Comparison of ENCODE assay signal across 20 cellular contexts in the genomic region with DNA sequence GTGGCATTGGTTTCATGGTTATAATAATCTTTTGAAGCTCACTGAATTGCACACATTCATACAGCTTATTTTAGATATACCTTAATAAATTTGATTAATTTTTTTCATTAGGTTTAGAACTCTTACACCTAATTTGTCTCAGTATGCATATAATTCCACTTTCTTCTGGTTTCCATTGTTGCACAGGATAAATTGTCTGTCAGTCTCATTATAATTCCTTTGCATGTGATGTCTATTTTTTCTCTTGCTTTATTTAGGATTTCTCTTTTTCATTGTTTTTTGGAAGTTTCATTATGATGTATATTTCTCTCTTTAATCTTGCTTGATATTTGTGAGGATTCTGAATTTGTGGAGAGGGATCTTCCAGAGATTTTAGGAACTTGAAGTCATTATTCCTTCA.
DNase-seq lines count a peak whose midpoint lies in the region; ATAC-seq, FAIRE-seq and TF ChIP-seq lines count a peak whose summit lies in the region.
"Had no signal": no experiment of that assay in that cellular context is flagged by ENCODE, and none has a peak within 500 bp of the region (broad histone marks: within the 10 kb centered on the region; RNA-seq: fewer than 3 reads in every experiment).

No MANE protein-coding gene starts in this region.

- no peaks in the 10 kb centered on the region for H4K20me1 ChIP-seq in GM12878 (ENCODE audit: control insufficient read depth, insufficient read depth)

- H3K9me3 Mint-ChIP-seq in MCF 10A (ENCODE audit: unreplicated experiment): peaks cover 9% of the 10 kb centered on the region
- no peaks in the 10 kb centered on the region for H3K9me3 Mint-ChIP-seq in glutamatergic neuron (ENCODE audit: unreplicated experiment)

- no peak for FAIRE-seq in GM12878 (lab: Jason Lieb, UNC)
- FAIRE-seq: GM12891, GM18507, H54 had no signal

- CTCF ChIA-PET in MCF 10A (lab: Yijun Ruan, JAX): no interaction called here
- CTCF ChIA-PET in HEK293 (lab: Yijun Ruan, JAX): interaction anchor here (0.6 kb wide), 1 partner anchor 13 kb away, joined by 4 read pairs; no protein-coding TSS in a partner anchor
- CTCF ChIA-PET in GM12878 (lab: Yijun Ruan, JAX): no interaction called here

- no peaks in the 10 kb centered on the region for H3K27me3 ChIP-seq in breast epithelium
- no peaks in the 10 kb centered on the region for H3K27me3 ChIP-seq in GM12878 (replicated peaks in 1 of 2; ENCODE audit: control insufficient read depth in 2 of 2, insufficient read depth in 2 of 2, low read length in 1 of 2)

- H3K4me1 Mint-ChIP-seq in MCF 10A (ENCODE audit: insufficient read depth, unreplicated experiment) (no peaks in the 10 kb centered on the region), glutamatergic neuron (ENCODE audit: low read depth, unreplicated experiment) (no peaks in the 10 kb centered on the region)
- H3K4me1 Mint-ChIP-seq: CD4-positive, alpha-beta memory T cell had no signal

- no peak overlapping the region for H3K9ac ChIP-seq in GM12878 (ENCODE audit: control insufficient read depth, insufficient read depth, low read length)

- no peak overlapping the region for H3K4me2 ChIP-seq in GM12878 (ENCODE audit: control insufficient read depth, insufficient read depth)

- in situ Hi-C loops in GM12878 (cut with MboI): no loop called here

- H3K4me1 ChIP-seq in breast epithelium: no peaks in the 10 kb centered on the region
- H3K4me1 ChIP-seq in HEK293 (ENCODE audit: control insufficient read depth, insufficient read depth, low read length): no peaks in the 10 kb centered on the region
- H3K4me1 ChIP-seq in GM12878 (ENCODE audit: control insufficient read depth, insufficient read depth, low read length): no peaks in the 10 kb centered on the region
- H3K4me1 ChIP-seq: HAP-1 had no signal

- TF ChIP-seq CTCF in MCF 10A (IDR thresholded peaks at IDR 0.05; ENCODE audit: unreplicated experiment): no peak
- no peak for TF ChIP-seq CTCF in breast epithelium (IDR thresholded peaks at IDR 0.05)
- no peak for TF ChIP-seq CTCF in HEK293 (tag by site-specific recombination; IDR thresholded peaks at IDR 0.05)
- TF ChIP-seq CTCF in GM12878 (IDR thresholded peaks at IDR 0.05 in 2 of 3, conservative IDR thresholded peaks at IDR 0.05 in 1 of 3; ENCODE audit: control insufficient read depth in 2 of 3, extremely low read depth in 1 of 3, insufficient read depth in 1 of 3, low read depth in 3 of 3, low read length in 3 of 3): no peak
- TF ChIP-seq CTCF in glutamatergic neuron (IDR thresholded peaks at IDR 0.05; ENCODE audit: partially characterized antibody, unreplicated experiment): no peak

- H3K4me3 Mint-ChIP-seq in MCF 10A (ENCODE audit: unreplicated experiment) (no peak overlapping the region), glutamatergic neuron (ENCODE audit: unreplicated experiment) (no peak overlapping the region)
- H3K4me3 Mint-ChIP-seq: CD4-positive, alpha-beta memory T cell had no signal

- H3K9me3 ChIP-seq in breast epithelium (peaks cover 0 to 15% of the 10 kb centered on the region in 2 donors), HEK293 (ENCODE audit: control insufficient read depth, insufficient read depth, low read depth, low read length) (no peaks in the 10 kb centered on the region), GM12878 (replicated peaks; ENCODE audit: control insufficient read depth, insufficient read depth, low read length) (no peaks in the 10 kb centered on the region)
- H3K9me3 ChIP-seq: HAP-1 had no signal

- H3K27ac ChIP-seq in breast epithelium (no peak overlapping the region), HEK293 (ENCODE audit: extremely low read depth, low read depth, low read length) (no peak overlapping the region), GM12878 (ENCODE audit: control insufficient read depth, insufficient read depth) (no peak overlapping the region)

- H3K4me3 ChIP-seq in breast epithelium (no peak overlapping the region), HEK293 (ENCODE audit: low read depth, low read length) (no peak overlapping the region), GM12878 (no peak overlapping the region)
- H3K4me3 ChIP-seq: HAP-1 had no signal

- SMC1A ChIA-PET in GM12878 (lab: Charles Lee; ENCODE audit: uncharacterized antibody, unreplicated experiment): no interaction called here

- H3K27me3 Mint-ChIP-seq in MCF 10A (ENCODE audit: insufficient read depth, unreplicated experiment) (no peaks in the 10 kb centered on the region), glutamatergic neuron (ENCODE audit: unreplicated experiment) (no peaks in the 10 kb centered on the region)
- H3K27me3 Mint-ChIP-seq: CD4-positive, alpha-beta memory T cell had no signal

- no peaks in the 10 kb centered on the region for H3K79me2 ChIP-seq in GM12878 (ENCODE audit: control insufficient read depth, insufficient read depth, low read length)

- ATAC-seq in GM12878 (no peak), HG03457 (IDR thresholded peaks at IDR 0.05; ENCODE audit: unreplicated experiment) (no peak)

- H3K27ac Mint-ChIP-seq in MCF 10A (ENCODE audit: low read depth, unreplicated experiment) (no peak overlapping the region), glutamatergic neuron (ENCODE audit: unreplicated experiment) (no peak overlapping the region)
- H3K27ac Mint-ChIP-seq: CD4-positive, alpha-beta memory T cell had no signal

- BruUV-seq in MCF 10A (replicated peaks; lab: Mats Ljungman, UMichigan) (no TSS peak), GM12878 (replicated peaks; lab: Mats Ljungman, UMichigan) (no TSS peak)

- TF ChIP-seq RAD21 in GM12878 (IDR thresholded peaks at IDR 0.05; ENCODE audit: insufficient read depth, low read depth, low read length): no peak

- H2AFZ ChIP-seq in GM12878 (ENCODE audit: control insufficient read depth, low read depth, low read length): no peak overlapping the region

- H3K36me3 ChIP-seq in breast epithelium (no peaks in the 10 kb centered on the region), HEK293 (ENCODE audit: control insufficient read depth in 2 of 2, insufficient read depth in 1 of 2, low read length in 2 of 2) (no peaks in the 10 kb centered on the region), GM12878 (ENCODE audit: control insufficient read depth in 2 of 2, insufficient read depth in 2 of 2, low read length in 1 of 2) (no peaks in the 10 kb centered on the region)
- H3K36me3 ChIP-seq: HAP-1 had no signal

- TF ChIP-seq EP300 in GM12878 (IDR thresholded peaks at IDR 0.05; ENCODE audit: borderline replicate concordance in 1 of 2, control insufficient read depth in 1 of 2, low read depth in 2 of 2, low read length in 2 of 2): no peak

- intact Hi-C loops in MCF 10A (cut with micrococcal nuclease) (no loop called here), breast epithelium (cut with DNase I; ENCODE audit: low total_unique reads) (no loop called here), GM12878 (cut with micrococcal nuclease; ENCODE audit: unreplicated experiment) (no loop called here), posterior cingulate gyrus (cut with DNase I) (no loop called here)

- DNase-seq in MCF 10A (ENCODE audit: unreplicated experiment) (peak; percentile 18), breast epithelium (ENCODE audit: low spot score in 2 of 2) (no peak), M059J (ENCODE audit: low read depth) (peak; percentile 5), GM12878 (ENCODE audit: low read depth, low spot score) (no peak), posterior cingulate gyrus (no peak), glutamatergic neuron (no peak)
- DNase-seq: C1 segment of cervical spinal cord; Calu3; CD4-positive, alpha-beta memory T cell; COR-L47; DMS79; EL; GDM1; GOT3 had no signal

- no peak for TF ChIP-seq POLR2A in breast epithelium (IDR thresholded peaks at IDR 0.05)
- TF ChIP-seq POLR2A in GM12878 (IDR thresholded peaks at IDR 0.05; ENCODE audit: low read depth, low read length): no peak

- POLR2A ChIA-PET in MCF 10A (lab: Yijun Ruan, JAX): no interaction called here
- POLR2A ChIA-PET in HEK293 (lab: Yijun Ruan, JAX): no interaction called here
- POLR2A ChIA-PET in GM12878 (lab: Charles Lee): no interaction called here

- RAD21 ChIA-PET in GM12878 (lab: Charles Lee; ENCODE audit: unreplicated experiment): no interaction called here

- H3K36me3 Mint-ChIP-seq in MCF 10A (ENCODE audit: insufficient read depth, unreplicated experiment) (no peaks in the 10 kb centered on the region), glutamatergic neuron (ENCODE audit: unreplicated experiment) (no peaks in the 10 kb centered on the region)
- H3K36me3 Mint-ChIP-seq: CD4-positive, alpha-beta memory T cell had no signal

TF ChIP-seq in HEK293, 187 proteins besides CTCF, POLR2A, EP300 and RAD21:
- TF ChIP-seq TRIM28 (IDR thresholded peaks at IDR 0.05; ENCODE audit: borderline replicate concordance, low read length) (peak; percentile 71; the same call in 1 of the 2 replicates), SETDB1 (IDR thresholded peaks at IDR 0.05; ENCODE audit: insufficient read length, low read length) (peak; percentile 81), ZNF529 (tag by site-specific recombination; IDR thresholded peaks at IDR 0.05; ENCODE audit: insufficient replicate concordance) (no peak)

TF ChIP-seq in GM12878, 131 proteins besides CTCF, POLR2A, EP300 and RAD21:
- TF ChIP-seq WRNIP1 (IDR thresholded peaks at IDR 0.05; ENCODE audit: borderline replicate concordance, low read depth, low read length) (no peak), CBX5 (IDR thresholded peaks at IDR 0.05; ENCODE audit: low read depth) (0 out of 2 replicates have a peak, but pooled peaks have one; percentile 56)
TF ChIP-seq in GM12878: peak in this region for 1.

Comparison
In these comparisons a context has a peak if more than half of its experiments do, and no peak if none do; other contexts are left out.
1. DNase-seq: peak in MCF 10A (single experiment) and M059J (single experiment); none in breast epithelium (0 of 2), GM12878 (single experiment), posterior cingulate gyrus (0 of 10) and glutamatergic neuron (single experiment).